ENCODE assay signal across 1 cellular context in the genomic region with DNA sequence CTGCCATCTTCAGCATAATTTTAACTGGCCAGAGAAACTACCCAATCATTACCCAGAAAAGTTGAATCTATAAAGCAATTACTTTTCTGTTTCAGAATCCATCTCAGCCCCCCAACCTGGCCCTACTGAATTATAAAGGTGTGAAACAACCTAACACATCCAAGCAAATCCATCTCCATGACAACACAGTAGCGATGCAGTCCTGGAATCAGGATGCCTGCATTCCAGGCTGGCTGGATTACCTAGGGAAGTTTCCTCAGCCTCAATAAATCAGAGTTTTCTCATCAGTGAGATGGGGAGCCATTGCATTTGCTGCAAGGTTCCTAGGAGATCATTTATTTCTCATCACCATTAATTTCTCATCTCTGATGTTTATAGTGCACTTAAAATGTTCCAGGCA.
TF ChIP-seq lines count a peak whose summit lies in the region.

No MANE protein-coding gene starts in this region.

TF ChIP-seq in H1, 55 proteins besides CTCF, POLR2A, EP300 and RAD21 (continued from another document):
- TF ChIP-seq, protein P1, sequence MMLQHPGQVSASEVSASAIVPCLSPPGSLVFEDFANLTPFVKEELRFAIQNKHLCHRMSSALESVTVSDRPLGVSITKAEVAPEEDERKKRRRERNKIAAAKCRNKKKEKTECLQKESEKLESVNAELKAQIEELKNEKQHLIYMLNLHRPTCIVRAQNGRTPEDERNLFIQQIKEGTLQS (IDR thresholded peaks at IDR 0.05; ENCODE audit: insufficient read depth, low read depth, low read length): no peak
